ENCODE assay signal across 8 cellular contexts in genomic region chr17:81034168-81034777, GRCh38. TPM values are rescaled to one million over a fixed set of nuclear protein-coding genes. Genes with fewer than 3 reads are reported as not detected.
A peak's percentile ranks its signal among the peaks of the same experiment; 100 is the strongest.
DNase-seq lines count a peak whose midpoint lies in the region; ATAC-seq and TF ChIP-seq lines count a peak whose summit lies in the region.

No MANE protein-coding gene starts in this region.

- peaks cover 22% of the 10 kb centered on the region for H3K27me3 Mint-ChIP-seq in GM23338 (ENCODE audit: insufficient read depth, low read depth, poor library complexity)

- CTCF ChIA-PET in AG04449 (lab: Yijun Ruan, JAX) = interaction anchor here (1.1 to 5.3 kb wide), 6 partner anchors 10 to 68 kb away, joined by 3 to 35 read pairs (median 20); no protein-coding TSS in a partner anchor

- H3K9me3 ChIP-seq in heart right ventricle = no peaks in the 10 kb centered on the region

- H3K36me3 Mint-ChIP-seq in GM23338 (ENCODE audit: low read depth) = no peaks in the 10 kb centered on the region; the same call in 2 of the 3 replicates

- peaks cover 6% of the 10 kb centered on the region for H4K20me1 ChIP-seq in GM23338 (replicated peaks; ENCODE audit: insufficient read depth)

- H3K4me2 ChIP-seq in GM23338 = peak overlapping the region; percentile 90

- H3K36me3 ChIP-seq in GM23338 (ENCODE audit: insufficient read depth) = no peaks in the 10 kb centered on the region
- peaks cover 0 to 12% (median 0%) of the 10 kb centered on the region in 9 donors for H3K36me3 ChIP-seq in heart right ventricle

- H2AFZ ChIP-seq in GM23338 = peak overlapping the region; percentile 90

- no peak for DNase-seq in AG04449 (ENCODE audit: low read depth, low spot score)
- DNase-seq in GM23338 (ENCODE audit: low spot score) = no peak
- DNase-seq in heart right ventricle = no peak
- no peak for DNase-seq in skeletal muscle cell (ENCODE audit: low read depth)
- DNase-seq in NCI-H2081 treated with DMSO at 0.1 percent for 48 hours (lab: John Stamatoyannopoulos, UW) = no peak

- peaks cover 35% of the 10 kb centered on the region for H3K4me1 Mint-ChIP-seq in GM23338

- H3K9me2 ChIP-seq in GM23338 (ENCODE audit: insufficient read depth) = no peaks in the 10 kb centered on the region

- H3K4me3 ChIP-seq in AG04449 (ENCODE audit: low read depth, low read length) = peak overlapping the region; percentile 73
- peak overlapping the region; percentile 84 for H3K4me3 ChIP-seq in GM23338
- H3K4me3 ChIP-seq in WI38 (ENCODE audit: low read depth, low read length) = peak overlapping the region; percentile 74
- peak overlapping the region; percentile 44 to 77 (median 66) for H3K4me3 ChIP-seq in heart right ventricle
- peak overlapping the region; percentile 66 for H3K4me3 ChIP-seq in skeletal muscle cell (ENCODE audit: low read depth, low read length)

- H3K27me3 ChIP-seq in GM23338 (ENCODE audit: insufficient read depth) (peaks cover 7% of the 10 kb centered on the region; the same call in 1 of the 2 replicates), heart right ventricle (peaks cover 0 to 17% (median 0%) of the 10 kb centered on the region in 7 donors)

- no peaks in the 10 kb centered on the region for H3F3A ChIP-seq in GM23338 (replicated peaks; ENCODE audit: low read depth)

- no peak overlapping the region for H3K27ac Mint-ChIP-seq in GM23338

- intact Hi-C loops in heart right ventricle (cut with DNase I) = no loop called here

- H3K4me3 Mint-ChIP-seq in GM23338 = peak overlapping the region; percentile 88

- peaks cover 17% of the 10 kb centered on the region; the same call in 1 of the 2 replicates for H3K4me1 ChIP-seq in GM23338 (ENCODE audit: insufficient read depth)
- H3K4me1 ChIP-seq in heart right ventricle = peaks cover 21 to 73% (median 63%) of the 10 kb centered on the region in 9 donors

- POLR2A ChIA-PET in AG04449 (lab: Yijun Ruan, JAX) = no interaction called here

- no peaks in the 10 kb centered on the region for H3K9me3 Mint-ChIP-seq in GM23338

- no peak for TF ChIP-seq CTCF in AG04449 (IDR thresholded peaks at IDR 0.05; ENCODE audit: insufficient read depth, low read length, missing control alignments)
- TF ChIP-seq CTCF in GM23338 (conservative IDR thresholded peaks at IDR 0.05; ENCODE audit: low read depth in 2 of 2) = peak in 1 of 2 experiments; percentile 22; a peak in 1 of 4 replicates
- TF ChIP-seq CTCF in WI38 (IDR thresholded peaks at IDR 0.05; ENCODE audit: low read depth, low read length) = no peak
- no peak for TF ChIP-seq CTCF in heart right ventricle (IDR thresholded peaks at IDR 0.05)

- ATAC-seq in GM23338 (peak; percentile 21), heart right ventricle (peak in 5 of 8 donors; percentile 1 to 13 (median 1)), GM18519 (IDR thresholded peaks at IDR 0.05; ENCODE audit: low FRiP score, unreplicated experiment) (no peak), HG02798 (IDR thresholded peaks at IDR 0.05; ENCODE audit: poor library complexity, unreplicated experiment) (no peak)

- WGBS in heart right ventricle, 2 donors = 2% methylated on average over 43 to 49 of the region's 49 CpGs

- H3K79me2 ChIP-seq in GM23338 (replicated peaks; ENCODE audit: insufficient read depth) = peaks cover 35% of the 10 kb centered on the region

- H3K27ac ChIP-seq in GM23338 (ENCODE audit: low read depth) (no peak overlapping the region), heart right ventricle (peak overlapping the region in 4 of 10 donors; percentile 39 to 59 (median 46))

TF ChIP-seq in GM23338, 12 proteins besides CTCF, POLR2A, EP300 and RAD21 (continues in another document):
- TF ChIP-seq REST (IDR thresholded peaks at IDR 0.05; ENCODE audit: unreplicated experiment) = no peak
- TF ChIP-seq POLR2AphosphoS5 (IDR thresholded peaks at IDR 0.05; ENCODE audit: low read depth) = no peak
- no peak for TF ChIP-seq ETS1 (IDR thresholded peaks at IDR 0.05)
- TF ChIP-seq EZH2phosphoT487 (IDR thresholded peaks at IDR 0.05; ENCODE audit: unreplicated experiment) = no peak
- TF ChIP-seq ZNF331 (CRISPR knock-in tag; IDR thresholded peaks at IDR 0.05; ENCODE audit: low read depth) = no peak
- no peak for TF ChIP-seq EZH2 (IDR thresholded peaks at IDR 0.05; ENCODE audit: low read depth, unreplicated experiment)

RNA-seq across cellular contexts. Expression of gene BAIAP2, which starts 0.7 kb away (rescaled TPM):
- 16.7 and 22.7 TPM in 2 replicates for total RNA-seq in GM23338 (2014; rRNA removed; shearing (Covaris generic))
- polyA plus RNA-seq in GM23338 (2016; fragmentation: Nextera tagmentation; extraction: Ambion mirVana) (21.7 and 22.7 TPM in 2 replicates), heart right ventricle (10 to 100 TPM; 16.1 to 18.7 TPM)
- 10 to 100 TPM in 9 of 10 donors, 1 to 10 TPM in 1; 9.5 to 25.8 (median 13.8) TPM for total RNA-seq in heart right ventricle

RNA-seq across cellular contexts. Expression of gene CHMP6, which starts 42.6 kb away (rescaled TPM):
- total RNA-seq in GM23338 (2014; rRNA removed; shearing (Covaris generic)) = 8.2 and 12.3 TPM in 2 replicates
- polyA plus RNA-seq in GM23338 (2016; fragmentation: Nextera tagmentation; extraction: Ambion mirVana) (13.2 and 14.0 TPM in 2 replicates), heart right ventricle (10 to 100 TPM; 23.8 to 30.6 TPM)
- 10 to 100 TPM; 17.5 to 26.4 (median 22.1) TPM for total RNA-seq in heart right ventricle

Comparison
In these comparisons a context has a peak if more than half of its experiments do, and no peak if none do; other contexts are left out.
1. ATAC-seq: peak in GM23338 (single experiment) and heart right ventricle (5 of 8); none in GM18519 (single experiment) and HG02798 (single experiment).
2. Peak in every context shown above with its lines, with median percentiles within 50 percentile points of each other: H3K4me3 ChIP-seq.